30 cellular contexts compared by ENCODE assay signal in genomic region chr1:38055965-38056364, GRCh38. TPM values are rescaled to one million over a fixed set of nuclear protein-coding genes. Genes with fewer than 3 reads are reported as not detected.
"Had no signal": no experiment of that assay in that cellular context is flagged by ENCODE, and none has a peak within 500 bp of the region (broad histone marks: within the 10 kb centered on the region; RNA-seq: fewer than 3 reads in every experiment).

No MANE protein-coding gene starts in this region.

- H3K4me3 ChIP-seq: stomach, suprapubic skin, testis, thoracic aorta, thyroid gland, tibial artery, tibial nerve, transverse colon, upper lobe of left lung, upper lobe of right lung, uterus, vagina had no signal

- H3K9me3 Mint-ChIP-seq: stimulated activated effector memory CD8-positive, alpha-beta T cell treated with anti-CD3 and anti-CD28 coated beads, Interleukin-12 subunit alpha, Interleukin-12 subunit beta, amount 100 ng/mL, for 72 hours; stimulated activated memory B cell treated with anti-CD40 and anti-IgM and Interleukin-4, amounts not matched to agents 10 μg/mL and 1 μg/mL and 100 μg/mL, for 72 hours; stimulated activated naive B cell treated with anti-CD40 and anti-IgM and Interleukin-4, amounts not matched to agents 10 μg/mL and 1 μg/mL and 100 μg/mL, for 72 hours; stimulated activated naive CD8-positive, alpha-beta T cell treated with anti-CD3 and anti-CD28 coated beads, Interleukin-15, amount 100 ng/mL, for 72 hours; stimulated activated naive CD8-positive, alpha-beta T cell treated with anti-CD3 and anti-CD28 coated beads, Interleukin-15, Interleukin-2, amounts not matched to agents 100 ng/mL and 50 ng/mL, for 24 hours; type B pancreatic cell had no signal

- H3K36me3 Mint-ChIP-seq: stimulated activated effector memory CD8-positive, alpha-beta T cell treated with anti-CD3 and anti-CD28 coated beads, Interleukin-12 subunit alpha, Interleukin-12 subunit beta, amount 100 ng/mL, for 72 hours; stimulated activated memory B cell treated with anti-CD40 and anti-IgM and Interleukin-4, amounts not matched to agents 10 μg/mL and 1 μg/mL and 100 μg/mL, for 72 hours; stimulated activated naive B cell treated with anti-CD40 and anti-IgM and Interleukin-4, amounts not matched to agents 10 μg/mL and 1 μg/mL and 100 μg/mL, for 72 hours; type B pancreatic cell had no signal

- ATAC-seq: stimulated activated effector memory CD8-positive, alpha-beta T cell treated with anti-CD3 and anti-CD28 coated beads, Interleukin-12 subunit alpha, Interleukin-12 subunit beta, amount 100 ng/mL, for 72 hours; stimulated activated memory B cell treated with anti-CD40 and anti-IgM and Interleukin-4, amounts not matched to agents 10 μg/mL and 1 μg/mL and 100 μg/mL, for 72 hours; stimulated activated naive B cell treated with anti-CD40 and anti-IgM and Interleukin-4, amounts not matched to agents 10 μg/mL and 1 μg/mL and 100 μg/mL, for 72 hours; stimulated activated naive CD8-positive, alpha-beta T cell treated with anti-CD3 and anti-CD28 coated beads, Interleukin-15, amount 100 ng/mL, for 72 hours; stimulated activated naive CD8-positive, alpha-beta T cell treated with anti-CD3 and anti-CD28 coated beads, Interleukin-15, Interleukin-2, amounts not matched to agents 100 U/mL and 50 U/mL, for 24 hours; upper lobe of right lung had no signal

- H3K9me3 ChIP-seq: stomach, suprapubic skin, testis, thoracic aorta, thyroid gland, tibial artery, tibial nerve, transverse colon, upper lobe of left lung, upper lobe of right lung, uterus, vagina had no signal

- H3K27ac Mint-ChIP-seq: stimulated activated effector memory CD8-positive, alpha-beta T cell treated with anti-CD3 and anti-CD28 coated beads, Interleukin-12 subunit alpha, Interleukin-12 subunit beta, amount 100 ng/mL, for 72 hours; stimulated activated memory B cell treated with anti-CD40 and anti-IgM and Interleukin-4, amounts not matched to agents 10 μg/mL and 1 μg/mL and 100 μg/mL, for 72 hours; stimulated activated naive B cell treated with anti-CD40 and anti-IgM and Interleukin-4, amounts not matched to agents 10 μg/mL and 1 μg/mL and 100 μg/mL, for 72 hours; stimulated activated naive CD8-positive, alpha-beta T cell treated with anti-CD3 and anti-CD28 coated beads, Interleukin-15, amount 100 ng/mL, for 72 hours; stimulated activated naive CD8-positive, alpha-beta T cell treated with anti-CD3 and anti-CD28 coated beads, Interleukin-15, Interleukin-2, amounts not matched to agents 100 ng/mL and 50 ng/mL, for 24 hours; type B pancreatic cell had no signal

- H3K36me3 ChIP-seq: stomach, suprapubic skin, thoracic aorta, thyroid gland, tibial artery, tibial nerve, transverse colon, upper lobe of left lung, upper lobe of right lung, uterus, vagina had no signal

- H3K4me3 Mint-ChIP-seq: stimulated activated effector memory CD8-positive, alpha-beta T cell treated with anti-CD3 and anti-CD28 coated beads, Interleukin-12 subunit alpha, Interleukin-12 subunit beta, amount 100 ng/mL, for 72 hours; stimulated activated memory B cell treated with anti-CD40 and anti-IgM and Interleukin-4, amounts not matched to agents 10 μg/mL and 1 μg/mL and 100 μg/mL, for 72 hours; stimulated activated naive B cell treated with anti-CD40 and anti-IgM and Interleukin-4, amounts not matched to agents 10 μg/mL and 1 μg/mL and 100 μg/mL, for 72 hours; stimulated activated naive CD8-positive, alpha-beta T cell treated with anti-CD3 and anti-CD28 coated beads, Interleukin-15, amount 100 ng/mL, for 72 hours; stimulated activated naive CD8-positive, alpha-beta T cell treated with anti-CD3 and anti-CD28 coated beads, Interleukin-15, Interleukin-2, amounts not matched to agents 100 ng/mL and 50 ng/mL, for 24 hours; type B pancreatic cell had no signal

- FAIRE-seq: urothelium cell line had no signal

- DNase-seq: stimulated activated CD4-positive, alpha-beta T cell treated with anti-CD3 and anti-CD28 coated beads, Interleukin-2, amount 100 ng/mL, for 48 hours; stimulated activated CD4-positive, alpha-beta T cell treated with anti-CD3 and anti-CD28 coated beads, Interleukin-4, amount 100 ng/mL, for 1 hour; stimulated activated CD4-positive, alpha-beta T cell treated with anti-CD3 and anti-CD28 coated beads, Interleukin-4, amount 100 ng/mL, for 24 hours; stimulated activated CD4-positive, alpha-beta T cell treated with anti-CD3 and anti-CD28 coated beads, Interleukin-4, amount 100 ng/mL, for 4 hours; stimulated activated CD8-positive, alpha-beta memory T cell treated with anti-CD3 and anti-CD28 coated beads, Interleukin-4, amount 100 ng/mL, for 48 hours; stimulated activated naive B cell treated with anti-CD40 and anti-IgM and Interleukin-4, amounts not matched to agents 10 μg/mL and 1 μg/mL and 100 μg/mL, for 72 hours; stimulated activated naive CD4-positive, alpha-beta T cell; stimulated activated naive CD4-positive, alpha-beta T cell treated with Interleukin-2 at 50 U/mL for 16 hours; stimulated activated naive CD8-positive, alpha-beta T cell treated with anti-CD3 and anti-CD28 coated beads, Interleukin-15, amount 100 ng/mL, for 72 hours; stimulated activated naive CD8-positive, alpha-beta T cell treated with anti-CD3 and anti-CD28 coated beads, Interleukin-15, Interleukin-2, amounts not matched to agents 100 U/mL and 50 U/mL, for 24 hours; stomach; substantia nigra; testis; thyroid gland; tibial artery; transverse colon; trophoblast cell; upper lobe of left lung; upper lobe of right lung; uterus had no signal

- H3K27me3 ChIP-seq: testis, thyroid gland, tibial nerve, upper lobe of left lung, upper lobe of right lung, uterus, vagina had no signal

- H3K27me3 Mint-ChIP-seq: stimulated activated memory B cell treated with anti-CD40 and anti-IgM and Interleukin-4, amounts not matched to agents 10 μg/mL and 1 μg/mL and 100 μg/mL, for 72 hours had no signal

- H3K4me1 ChIP-seq: stomach, testis, thyroid gland, tibial artery, transverse colon, upper lobe of left lung, upper lobe of right lung, uterus, vagina had no signal

- H3K27ac ChIP-seq: stomach, suprapubic skin, testis, thoracic aorta, thyroid gland, tibial artery, tibial nerve, transverse colon, upper lobe of left lung, upper lobe of right lung, uterus, vagina had no signal

RNA-seq across cellular contexts. Expression of gene POU3F1, which starts 9.4 kb away (rescaled TPM):
- total RNA-seq: stomach, subcutaneous adipose tissue, thoracic aorta, thyroid gland, transverse colon, upper lobe of right lung, uterus, vagina had no signal
